In the genomic region with DNA sequence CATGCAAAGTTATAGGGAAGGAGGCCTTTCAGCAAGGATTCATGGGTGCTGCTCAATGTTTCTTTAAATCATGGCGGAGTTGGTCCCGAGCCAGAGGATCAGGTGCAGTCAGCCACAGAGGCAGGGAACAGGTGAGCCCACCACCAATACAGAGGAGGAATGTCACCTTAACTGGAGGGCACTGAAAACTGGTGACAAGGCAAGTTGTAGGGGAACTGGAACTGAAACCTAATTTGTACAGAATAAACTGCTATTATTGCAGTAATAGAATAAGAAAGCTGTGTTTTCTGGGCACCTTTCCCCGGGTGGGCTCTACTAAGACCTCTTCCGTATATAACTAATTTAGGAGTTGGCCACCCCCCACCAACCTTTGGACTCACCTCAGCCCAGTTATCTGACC, we compare ENCODE assay signal across 26 cellular contexts.
"Had no signal": no experiment of that assay in that cellular context is flagged by ENCODE, and none has a peak within 500 bp of the region (broad histone marks: within the 10 kb centered on the region; RNA-seq: fewer than 3 reads in every experiment).

No MANE protein-coding gene starts in this region.

- H3K4me3 ChIP-seq: ascending aorta, body of pancreas had no signal

- H3K36me3 ChIP-seq: ascending aorta had no signal

- ATAC-seq: activated naive CD4-positive, alpha-beta T cell treated with anti-CD3 and anti-CD28 coated beads, Interleukin-2, amount 50 U/mL, for 72 hours; activated naive CD8-positive, alpha-beta T cell treated with anti-CD3 and anti-CD28 coated beads, Interleukin-2, amount 50 U/mL, for 24 hours; activated T-cell treated with anti-CD3 and anti-CD28 coated beads, Interleukin-2, amount 50 U/mL, for 4 hours; body of pancreas; PC-3 had no signal

- H3K4me3 Mint-ChIP-seq: activated B cell treated with CpG ODN at 0.5 μM for 24 hours; activated CD4-positive, alpha-beta T cell treated with anti-CD3 and anti-CD28 coated beads, Interleukin-2, amount 10 ng/mL, durations not matched to agents 24 days and 14 days; activated naive CD8-positive, alpha-beta T cell treated with anti-CD3 and anti-CD28 coated beads, Interleukin-2, amount 50 U/mL, for 24 hours; activated T-cell treated with anti-CD3 and anti-CD28 coated beads, Interleukin-2, amount 50 U/mL, for 4 hours; central memory CD8-positive, alpha-beta T cell; T-helper 1 cell treated with Interleukin-12 subunit alpha and Interleukin-12 subunit beta and Interleukin-4 antibody, amounts not matched to agents 30 μg/mL and 1 μg/mL, for 36 hours had no signal

- H3K27ac Mint-ChIP-seq: activated B cell treated with CpG ODN at 0.5 μM for 24 hours; activated CD4-positive, alpha-beta T cell treated with anti-CD3 and anti-CD28 coated beads, Interleukin-2, amount 10 ng/mL, durations not matched to agents 24 days and 14 days; activated naive CD4-positive, alpha-beta T cell treated with anti-CD3 and anti-CD28 coated beads, Interleukin-2, amount 50 U/mL, for 72 hours; activated naive CD8-positive, alpha-beta T cell treated with anti-CD3 and anti-CD28 coated beads, Interleukin-2, amount 50 U/mL, for 24 hours; T-helper 1 cell treated with Interleukin-12 subunit alpha and Interleukin-12 subunit beta and Interleukin-4 antibody, amounts not matched to agents 30 μg/mL and 1 μg/mL, for 36 hours had no signal

- H3K27ac ChIP-seq: ascending aorta, body of pancreas had no signal

- H3K4me1 Mint-ChIP-seq: activated B cell treated with CpG ODN at 0.5 μM for 24 hours; activated CD4-positive, alpha-beta T cell treated with anti-CD3 and anti-CD28 coated beads, Interleukin-2, amount 10 ng/mL, durations not matched to agents 24 days and 14 days; activated naive CD8-positive, alpha-beta T cell treated with anti-CD3 and anti-CD28 coated beads, Interleukin-2, amount 50 U/mL, for 24 hours; central memory CD8-positive, alpha-beta T cell had no signal

- DNase-seq: activated B cell treated with CpG ODN at 0.5 μM for 24 hours; activated CD4-positive, alpha-beta T cell treated with anti-CD3 and anti-CD28 coated beads for 1 hour; activated CD4-positive, alpha-beta T cell treated with anti-CD3 and anti-CD28 coated beads, Interleukin-2, amount 10 ng/mL, durations not matched to agents 24 days and 14 days; activated CD4-positive, alpha-beta T cell treated with anti-CD3 and anti-CD28 coated beads, Interleukin-2, amount 50 U/mL, for 48 hours; activated CD8-positive, alpha-beta memory T cell treated with anti-CD3 and anti-CD28 coated beads for 24 hours; activated effector memory CD4-positive, alpha-beta T cell treated with anti-CD3 and anti-CD28 coated beads, Interleukin-2, amount 50 U/mL, for 16 hours; activated naive CD4-positive, alpha-beta T cell treated with Interleukin-2 at 50 U/mL for 16 hours; activated naive CD8-positive, alpha-beta T cell treated with anti-CD3 and anti-CD28 coated beads, Interleukin-2, amount 50 U/mL, for 24 hours; activated T-cell treated with anti-CD3 and anti-CD28 coated beads, Interleukin-2, amount 50 U/mL, for 4 hours; amniotic stem cell; body of pancreas; Karpas-422; NCI-H1092; NCI-H1436 treated with DMSO at 0.1 percent for 48 hours; NCI-H187; NCI-H2081; NCI-H446; NCI-H524; NCI-H748 treated with DMSO at 0.1 percent for 48 hours; PC-3; SHP77 treated with DMSO at 0.1 percent for 48 hours; T-helper 9 cell had no signal

- H3K27me3 ChIP-seq: ascending aorta, body of pancreas had no signal

- H3K9me3 Mint-ChIP-seq: activated B cell treated with CpG ODN at 0.5 μM for 24 hours; activated CD4-positive, alpha-beta T cell treated with anti-CD3 and anti-CD28 coated beads, Interleukin-2, amount 10 ng/mL, durations not matched to agents 24 days and 14 days; activated naive CD4-positive, alpha-beta T cell treated with anti-CD3 and anti-CD28 coated beads, Interleukin-2, amount 50 U/mL, for 72 hours; activated naive CD8-positive, alpha-beta T cell treated with anti-CD3 and anti-CD28 coated beads, Interleukin-2, amount 50 U/mL, for 24 hours; activated T-cell treated with anti-CD3 and anti-CD28 coated beads, Interleukin-2, amount 50 U/mL, for 4 hours; central memory CD8-positive, alpha-beta T cell; T-helper 1 cell treated with Interleukin-12 subunit alpha and Interleukin-12 subunit beta and Interleukin-4 antibody, amounts not matched to agents 30 μg/mL and 1 μg/mL, for 36 hours had no signal

- H3K4me1 ChIP-seq: ascending aorta, body of pancreas had no signal

- H3K9me3 ChIP-seq: ascending aorta, body of pancreas had no signal

- H3K36me3 Mint-ChIP-seq: activated naive CD4-positive, alpha-beta T cell treated with anti-CD3 and anti-CD28 coated beads, Interleukin-2, amount 50 U/mL, for 72 hours had no signal
